15 cellular contexts compared by ENCODE assay signal in genomic region chr10:43867667-43868361, GRCh38.
DNase-seq lines count a peak whose midpoint lies in the region; ATAC-seq, FAIRE-seq and TF ChIP-seq lines count a peak whose summit lies in the region.
"Had no signal": no experiment of that assay in that cellular context is flagged by ENCODE, and none has a peak within 500 bp of the region (broad histone marks: within the 10 kb centered on the region; RNA-seq: fewer than 3 reads in every experiment).

No MANE protein-coding gene starts in this region.

- H3K27me3 ChIP-seq in heart right ventricle: no peaks in the 10 kb centered on the region
- no peaks in the 10 kb centered on the region for H3K27me3 ChIP-seq in right cardiac atrium (ENCODE audit: control insufficient read depth, insufficient read depth)
- H3K27me3 ChIP-seq in astrocyte (ENCODE audit: insufficient read depth, low read length): peaks cover 5% of the 10 kb centered on the region
- H3K27me3 ChIP-seq in vagina: no peaks in the 10 kb centered on the region
- no peaks in the 10 kb centered on the region for H3K27me3 ChIP-seq in Peyer's patch
- H3K27me3 ChIP-seq: cardiac muscle cell, gastroesophageal sphincter had no signal

- no peak for TF ChIP-seq POLR2A in vagina (IDR thresholded peaks at IDR 0.05)
- TF ChIP-seq POLR2A in Peyer's patch (IDR thresholded peaks at IDR 0.05): no peak

- peaks cover 5% of the 10 kb centered on the region for H3K27me3 Mint-ChIP-seq in astrocyte (ENCODE audit: low read depth, unreplicated experiment)

- peak overlapping the region; percentile 55 for H3K4me2 ChIP-seq in astrocyte (ENCODE audit: low read length)
- H3K4me2 ChIP-seq: GM23338 had no signal

- ATAC-seq in heart right ventricle (no peak), right cardiac atrium (no peak), left lobe of liver (no peak)
- ATAC-seq: gastroesophageal sphincter, GM23338, Panc1 had no signal

- H3K4me3 ChIP-seq in heart right ventricle (no peak overlapping the region), right cardiac atrium (ENCODE audit: low read length) (no peak overlapping the region), astrocyte (ENCODE audit: insufficient read depth, low read depth, low read length) (no peak overlapping the region), vagina (no peak overlapping the region), Peyer's patch (no peak overlapping the region)
- H3K4me3 ChIP-seq: cardiac muscle cell, gastroesophageal sphincter, GM23338 had no signal

- H3K27ac ChIP-seq in heart right ventricle (peak overlapping the region; percentile 4 to 86 (median 59)), right cardiac atrium (ENCODE audit: low read length) (no peak overlapping the region), astrocyte (ENCODE audit: low read depth, low read length) (peak overlapping the region; percentile 31), vagina (peak overlapping the region; percentile 72), Peyer's patch (peak overlapping the region in 2 of 4 donors; percentile 23 to 40)
- H3K27ac ChIP-seq: cardiac muscle cell had no signal

- no peaks in the 10 kb centered on the region for H4K20me1 ChIP-seq in astrocyte (ENCODE audit: insufficient read depth, low read length)

- no peaks in the 10 kb centered on the region for H3K36me3 Mint-ChIP-seq in astrocyte (ENCODE audit: low read depth, unreplicated experiment)

- H3K9ac ChIP-seq in astrocyte (ENCODE audit: low read length): no peak overlapping the region

- TF ChIP-seq CTCF in heart right ventricle (IDR thresholded peaks at IDR 0.05) (no peak), astrocyte (IDR thresholded peaks at IDR 0.05; ENCODE audit: insufficient read depth, low read depth, low read length) (no peak), vagina (IDR thresholded peaks at IDR 0.05) (no peak), Peyer's patch (IDR thresholded peaks at IDR 0.05) (no peak)

- peaks cover 4% of the 10 kb centered on the region for H3K9me3 Mint-ChIP-seq in astrocyte (ENCODE audit: unreplicated experiment)
- H3K9me3 Mint-ChIP-seq: GM23338 had no signal

- 85 to 87% methylated on average over 12 of the region's 12 CpGs for WGBS in heart right ventricle, 2 donors
- 84% methylated on average over 12 of the region's 12 CpGs for WGBS in right cardiac atrium

- H3K4me3 Mint-ChIP-seq in astrocyte (ENCODE audit: unreplicated experiment): no peak overlapping the region
- H3K4me3 Mint-ChIP-seq: GM23338 had no signal

- FAIRE-seq in astrocyte (lab: Jason Lieb, UNC): peak; percentile 100

- intact Hi-C loops in heart right ventricle (cut with DNase I): loop anchor here in 1 of 10 donors (5.0 kb wide), 1 partner anchor 176 kb away; no protein-coding TSS in a partner anchor
- intact Hi-C loops in right cardiac atrium (cut with DNase I): no loop called here
- intact Hi-C loops in vagina (cut with DNase I): no loop called here

- peak overlapping the region; percentile 47 for H3K27ac Mint-ChIP-seq in astrocyte (ENCODE audit: unreplicated experiment)
- H3K27ac Mint-ChIP-seq: GM23338 had no signal

- no peak for DNase-seq in heart right ventricle
- DNase-seq in right cardiac atrium: no peak
- peak; percentile 82 for DNase-seq in astrocyte (ENCODE audit: low read depth)
- peak; percentile 57 for DNase-seq in islet precursor cell
- DNase-seq in vagina (ENCODE audit: extremely low spot score in 2 of 2): peak; percentile 64 to 87
- DNase-seq in left lobe of liver (ENCODE audit: low spot score): no peak
- no peak for DNase-seq in Peyer's patch
- no peak for DNase-seq in amygdala (lab: John Stamatoyannopoulos, UW)
- DNase-seq: AML-193, mammary epithelial cell, NCI-H2029 had no signal

- H2AFZ ChIP-seq in astrocyte (ENCODE audit: low read depth, low read length): peak overlapping the region; percentile 46
- H2AFZ ChIP-seq: GM23338 had no signal

- H3K9me3 ChIP-seq in heart right ventricle (no peaks in the 10 kb centered on the region), right cardiac atrium (ENCODE audit: control insufficient read depth, low read length) (no peaks in the 10 kb centered on the region), astrocyte (ENCODE audit: insufficient read depth, low read depth, low read length) (no peaks in the 10 kb centered on the region), vagina (no peaks in the 10 kb centered on the region), Peyer's patch (no peaks in the 10 kb centered on the region)
- H3K9me3 ChIP-seq: gastroesophageal sphincter had no signal

- no peaks in the 10 kb centered on the region for H3K79me2 ChIP-seq in astrocyte (ENCODE audit: insufficient read depth, low read length)

- H3K36me3 ChIP-seq in heart right ventricle (no peaks in the 10 kb centered on the region), astrocyte (ENCODE audit: insufficient read depth, low read length) (no peaks in the 10 kb centered on the region), vagina (no peaks in the 10 kb centered on the region), Peyer's patch (no peaks in the 10 kb centered on the region)
- H3K36me3 ChIP-seq: cardiac muscle cell, gastroesophageal sphincter had no signal

- peaks cover 13 to 93% (median 60%) of the 10 kb centered on the region in 9 donors for H3K4me1 ChIP-seq in heart right ventricle
- H3K4me1 ChIP-seq in right cardiac atrium (ENCODE audit: control insufficient read depth, insufficient read depth, low read length): peaks cover 23% of the 10 kb centered on the region
- peaks cover 33% of the 10 kb centered on the region for H3K4me1 ChIP-seq in astrocyte (ENCODE audit: insufficient read depth, low read length)
- H3K4me1 ChIP-seq in vagina: peaks cover 49% of the 10 kb centered on the region
- H3K4me1 ChIP-seq in Peyer's patch: peaks cover 0 to 16% (median 9%) of the 10 kb centered on the region in 4 donors

- peaks cover 14% of the 10 kb centered on the region for H3K4me1 Mint-ChIP-seq in astrocyte (ENCODE audit: low read depth, unreplicated experiment)

Comparison
In these comparisons a context has a peak if more than half of its experiments do, and no peak if none do; other contexts are left out.
1. DNase-seq: peak in astrocyte (single experiment), islet precursor cell (single experiment) and vagina (2 of 2); none in heart right ventricle (0 of 2), right cardiac atrium (0 of 3), left lobe of liver (single experiment), Peyer's patch (0 of 3) and amygdala (0 of 56).